ENCODE assay signal across 1 cellular context in the genomic region with DNA sequence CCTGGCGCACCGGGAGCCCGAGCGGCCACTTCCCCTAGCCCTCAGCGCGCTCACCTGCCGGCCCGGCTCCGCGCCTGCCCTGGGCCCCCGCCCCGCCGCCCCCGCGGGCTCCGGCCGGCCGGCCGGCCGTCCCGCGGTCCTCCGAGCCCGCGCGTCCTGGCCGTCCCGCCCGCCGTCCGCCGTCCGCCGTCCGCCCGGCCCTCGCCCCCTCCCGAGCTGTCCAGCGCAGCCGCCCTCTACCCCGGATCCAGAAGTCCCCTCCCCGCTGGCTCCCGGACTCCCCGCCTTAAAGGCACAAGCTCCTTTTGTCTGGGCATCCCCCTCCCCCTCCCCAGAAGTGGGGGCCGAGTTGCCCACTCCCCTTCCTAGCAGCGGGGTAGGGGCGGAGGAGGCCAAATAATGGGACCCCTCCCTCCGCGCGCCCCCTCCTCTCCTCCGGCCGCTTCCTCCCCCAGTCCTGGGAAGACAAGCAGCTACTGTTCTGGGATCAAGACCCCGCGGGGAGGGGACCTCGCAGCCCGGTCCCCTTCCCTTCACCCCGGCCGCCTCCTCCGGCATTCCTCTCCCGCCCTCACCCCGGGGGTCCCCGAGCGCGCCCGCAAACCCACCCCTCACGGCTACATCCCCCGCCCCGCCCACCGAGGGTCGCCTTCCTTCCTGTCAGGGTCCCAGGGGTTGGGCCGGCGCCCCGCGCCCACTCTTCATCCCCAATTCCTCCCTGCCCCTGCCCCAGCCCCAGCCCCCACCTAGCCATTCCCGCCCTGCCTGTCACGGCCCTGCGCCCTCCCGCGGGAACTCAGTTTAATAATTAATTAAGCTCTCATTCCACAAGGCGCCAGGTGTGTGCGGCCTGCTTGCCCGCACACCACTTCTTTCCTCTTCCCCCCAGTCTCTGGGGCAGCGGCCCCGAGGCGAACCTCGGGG.
TF ChIP-seq lines count a peak whose summit lies in the region.

Gene ADCY6 (minus strand): TSS at position 238 of the 924 bp plus-strand sequence. CDS start 5,655 bp downstream, outside the sequence.

TF ChIP-seq in HepG2, 621 proteins besides CTCF, POLR2A, EP300 and RAD21 (continued from another document):
- TF ChIP-seq PITX1 (CRISPR knock-in tag; IDR thresholded peaks at IDR 0.05) (peak; percentile 36), TAF1 (CRISPR knock-in tag; IDR thresholded peaks at IDR 0.05) (peak; percentile 14; the same call in 1 of the 2 replicates), HNRNPLL (IDR thresholded peaks at IDR 0.05; ENCODE audit: low read depth, low read length, poor library complexity, severe bottlenecking) (no peak), NFATC3 (CRISPR knock-in tag; IDR thresholded peaks at IDR 0.05) (no peak), PHF5A (CRISPR knock-in tag; IDR thresholded peaks at IDR 0.05; ENCODE audit: low read depth, unreplicated experiment) (no peak), IRF2 (CRISPR knock-in tag; IDR thresholded peaks at IDR 0.05) (no peak), ZNF33A (CRISPR knock-in tag; IDR thresholded peaks at IDR 0.05; ENCODE audit: borderline replicate concordance) (no peak), PCBP2 (optimal IDR thresholded peaks at IDR 0.05; ENCODE audit: low read depth, low read length, poor library complexity, severe bottlenecking) (no peak), SCMH1 (CRISPR knock-in tag; IDR thresholded peaks at IDR 0.05; ENCODE audit: borderline replicate concordance) (no peak), POLR2AphosphoS5 (IDR thresholded peaks at IDR 0.05; ENCODE audit: low read depth, low read length) (peak; percentile 60; the same call in 1 of the 2 replicates), RORA (CRISPR knock-in tag; IDR thresholded peaks at IDR 0.05) (no peak), DNMT1 (CRISPR knock-in tag; IDR thresholded peaks at IDR 0.05) (no peak), ELF3 (CRISPR knock-in tag; IDR thresholded peaks at IDR 0.05) (0 out of 2 replicates have a peak, but pooled peaks have one; percentile 6), ZNF362 (CRISPR knock-in tag; IDR thresholded peaks at IDR 0.05; ENCODE audit: borderline replicate concordance) (no peak), ZNF556 (CRISPR knock-in tag; IDR thresholded peaks at IDR 0.05; ENCODE audit: borderline replicate concordance) (no peak), ZNF773 (CRISPR knock-in tag; IDR thresholded peaks at IDR 0.05; ENCODE audit: borderline replicate concordance) (no peak), ZNF781 (CRISPR knock-in tag; IDR thresholded peaks at IDR 0.05; ENCODE audit: borderline replicate concordance, not compliant biosample characterization) (no peak), BRD4 (CRISPR knock-in tag; IDR thresholded peaks at IDR 0.05) (no peak), U2AF2 (IDR thresholded peaks at IDR 0.05; ENCODE audit: low read depth, low read length) (no peak)
- TF ChIP-seq, protein P1, sequence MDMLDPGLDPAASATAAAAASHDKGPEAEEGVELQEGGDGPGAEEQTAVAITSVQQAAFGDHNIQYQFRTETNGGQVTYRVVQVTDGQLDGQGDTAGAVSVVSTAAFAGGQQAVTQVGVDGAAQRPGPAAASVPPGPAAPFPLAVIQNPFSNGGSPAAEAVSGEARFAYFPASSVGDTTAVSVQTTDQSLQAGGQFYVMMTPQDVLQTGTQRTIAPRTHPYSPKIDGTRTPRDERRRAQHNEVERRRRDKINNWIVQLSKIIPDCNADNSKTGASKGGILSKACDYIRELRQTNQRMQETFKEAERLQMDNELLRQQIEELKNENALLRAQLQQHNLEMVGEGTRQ (IDR thresholded peaks at IDR 0.05; ENCODE audit: low read depth, low read length) = no peak
- TF ChIP-seq, protein P1 (CRISPR knock-in tag; IDR thresholded peaks at IDR 0.05; ENCODE audit: borderline replicate concordance) = no peak
- TF ChIP-seq, protein P2, sequence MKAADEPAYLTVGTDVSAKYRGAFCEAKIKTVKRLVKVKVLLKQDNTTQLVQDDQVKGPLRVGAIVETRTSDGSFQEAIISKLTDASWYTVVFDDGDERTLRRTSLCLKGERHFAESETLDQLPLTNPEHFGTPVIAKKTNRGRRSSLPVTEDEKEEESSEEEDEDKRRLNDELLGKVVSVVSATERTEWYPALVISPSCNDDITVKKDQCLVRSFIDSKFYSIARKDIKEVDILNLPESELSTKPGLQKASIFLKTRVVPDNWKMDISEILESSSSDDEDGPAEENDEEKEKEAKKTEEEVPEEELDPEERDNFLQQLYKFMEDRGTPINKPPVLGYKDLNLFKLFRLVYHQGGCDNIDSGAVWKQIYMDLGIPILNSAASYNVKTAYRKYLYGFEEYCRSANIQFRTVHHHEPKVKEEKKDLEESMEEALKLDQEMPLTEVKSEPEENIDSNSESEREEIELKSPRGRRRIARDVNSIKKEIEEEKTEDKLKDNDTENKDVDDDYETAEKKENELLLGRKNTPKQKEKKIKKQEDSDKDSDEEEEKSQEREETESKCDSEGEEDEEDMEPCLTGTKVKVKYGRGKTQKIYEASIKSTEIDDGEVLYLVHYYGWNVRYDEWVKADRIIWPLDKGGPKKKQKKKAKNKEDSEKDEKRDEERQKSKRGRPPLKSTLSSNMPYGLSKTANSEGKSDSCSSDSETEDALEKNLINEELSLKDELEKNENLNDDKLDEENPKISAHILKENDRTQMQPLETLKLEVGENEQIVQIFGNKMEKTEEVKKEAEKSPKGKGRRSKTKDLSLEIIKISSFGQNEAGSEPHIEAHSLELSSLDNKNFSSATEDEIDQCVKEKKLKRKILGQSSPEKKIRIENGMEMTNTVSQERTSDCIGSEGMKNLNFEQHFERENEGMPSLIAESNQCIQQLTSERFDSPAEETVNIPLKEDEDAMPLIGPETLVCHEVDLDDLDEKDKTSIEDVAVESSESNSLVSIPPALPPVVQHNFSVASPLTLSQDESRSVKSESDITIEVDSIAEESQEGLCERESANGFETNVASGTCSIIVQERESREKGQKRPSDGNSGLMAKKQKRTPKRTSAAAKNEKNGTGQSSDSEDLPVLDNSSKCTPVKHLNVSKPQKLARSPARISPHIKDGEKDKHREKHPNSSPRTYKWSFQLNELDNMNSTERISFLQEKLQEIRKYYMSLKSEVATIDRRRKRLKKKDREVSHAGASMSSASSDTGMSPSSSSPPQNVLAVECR (CRISPR knock-in tag; IDR thresholded peaks at IDR 0.05; ENCODE audit: borderline replicate concordance) = no peak
